Comparison of ENCODE assay signal across 17 cellular contexts in genomic region chr11:73172992-73173656, GRCh38. TPM values are rescaled to one million over a fixed set of nuclear protein-coding genes. Genes with fewer than 3 reads are reported as not detected.
"Had no signal": no experiment of that assay in that cellular context is flagged by ENCODE, and none has a peak within 500 bp of the region (broad histone marks: within the 10 kb centered on the region; RNA-seq: fewer than 3 reads in every experiment).

No MANE protein-coding gene starts in this region.

- H3K27ac Mint-ChIP-seq: activated naive CD4-positive, alpha-beta T cell treated with anti-CD3 and anti-CD28 coated beads, Interleukin-2, amount 50 U/mL, for 24 hours; brain; endodermal cell; mesothelial cell of epicardium had no signal

- H3K4me3 ChIP-seq: left lung had no signal

- H3K9me3 Mint-ChIP-seq: activated naive CD4-positive, alpha-beta T cell treated with anti-CD3 and anti-CD28 coated beads, Interleukin-2, amount 50 U/mL, for 24 hours; brain; endodermal cell; mesothelial cell of epicardium; naive B cell had no signal

- H3K27ac ChIP-seq: left lung, parathyroid adenoma had no signal

- H2AFZ ChIP-seq: parathyroid adenoma had no signal

- H3K79me2 ChIP-seq: parathyroid adenoma had no signal

- DNase-seq: activated CD4-positive, alpha-beta T cell treated with anti-CD3 and anti-CD28 coated beads, Interleukin-2, amount 50 U/mL, for 1 hour; activated CD4-positive, CD25-positive, alpha-beta regulatory T cell; activated T-cell treated with anti-CD3 and anti-CD28 coated beads for 4 hours; dermis blood vessel endothelial cell; endodermal cell; glutamatergic neuron; naive B cell; stimulated activated CD4-positive, alpha-beta T cell treated with anti-CD3 and anti-CD28 coated beads, Interleukin-2, amount 100 ng/mL, for 24 hours; stimulated activated naive CD8-positive, alpha-beta T cell treated with anti-CD3 and anti-CD28 coated beads, Interleukin-15, Interleukin-2, amounts not matched to agents 100 U/mL and 50 U/mL, for 24 hours; T-helper 2 cell had no signal

- H3K4me1 ChIP-seq: parathyroid adenoma had no signal

- ATAC-seq: left lung; stimulated activated naive CD8-positive, alpha-beta T cell treated with anti-CD3 and anti-CD28 coated beads, Interleukin-15, Interleukin-2, amounts not matched to agents 100 U/mL and 50 U/mL, for 24 hours had no signal

- H3K27me3 ChIP-seq: left lung had no signal

- H3K9ac ChIP-seq: parathyroid adenoma had no signal

- H3K27me3 Mint-ChIP-seq: activated naive CD4-positive, alpha-beta T cell treated with anti-CD3 and anti-CD28 coated beads, Interleukin-2, amount 50 U/mL, for 24 hours; naive B cell had no signal

- H3K4me3 Mint-ChIP-seq: activated naive CD4-positive, alpha-beta T cell treated with anti-CD3 and anti-CD28 coated beads, Interleukin-2, amount 50 U/mL, for 24 hours; brain; endodermal cell; mesothelial cell of epicardium; naive B cell had no signal

- H3K9me3 ChIP-seq: left lung had no signal

- H3K36me3 ChIP-seq: left lung had no signal

RNA-seq across cellular contexts. Expression of gene P2RY2, which starts 45.0 kb away (rescaled TPM):
- total RNA-seq: activated CD8-positive, alpha-beta memory T cell treated with anti-CD3 and anti-CD28 coated beads for 36 hours; temporal lobe had no signal
